In genomic region chr20:38652995-38653394, GRCh38 we compare ENCODE assay signal across 1 cellular context.
TF ChIP-seq lines count a peak whose summit lies in the region.

No MANE protein-coding gene starts in this region.

TF ChIP-seq in K562, 482 proteins besides CTCF, POLR2A, EP300 and RAD21:
- no peak for TF ChIP-seq ZHX1 (conservative IDR thresholded peaks at IDR 0.05; ENCODE audit: low read length)
- no peak for TF ChIP-seq MBD2 (IDR thresholded peaks at IDR 0.05; ENCODE audit: borderline replicate concordance, low read depth)
- TF ChIP-seq E2F4 (CRISPR knock-in tag; IDR thresholded peaks at IDR 0.05; ENCODE audit: low read depth) = no peak
- TF ChIP-seq TAL1 (IDR thresholded peaks at IDR 0.05) = no peak
- no peak for TF ChIP-seq FOXA3 (CRISPR knock-in tag; conservative IDR thresholded peaks at IDR 0.05 in 1 of 2, IDR thresholded peaks at IDR 0.05 in 1 of 2)
- TF ChIP-seq TFAP4 (CRISPR knock-in tag; IDR thresholded peaks at IDR 0.05; ENCODE audit: borderline replicate concordance) = no peak
- no peak for TF ChIP-seq ARID1B (IDR thresholded peaks at IDR 0.05)
- no peak for TF ChIP-seq ZNF780A (CRISPR knock-in tag; IDR thresholded peaks at IDR 0.05)
- no peak for TF ChIP-seq KDM1A (IDR thresholded peaks at IDR 0.05)
- no peak for TF ChIP-seq NFXL1 (CRISPR knock-in tag; IDR thresholded peaks at IDR 0.05)
- TF ChIP-seq RREB1 (CRISPR knock-in tag; IDR thresholded peaks at IDR 0.05) = no peak
- TF ChIP-seq RCOR1 (IDR thresholded peaks at IDR 0.05; ENCODE audit: borderline replicate concordance in 1 of 2, low read depth in 2 of 2, low read length in 2 of 2) = no peak
- TF ChIP-seq GTF2E2 (tag; IDR thresholded peaks at IDR 0.05) = no peak
- TF ChIP-seq ZNF79 (CRISPR knock-in tag; IDR thresholded peaks at IDR 0.05; ENCODE audit: low read depth) = no peak
- no peak for TF ChIP-seq CHD2 (IDR thresholded peaks at IDR 0.05; ENCODE audit: low read depth, low read length)
- TF ChIP-seq MXD1 (CRISPR knock-in tag; IDR thresholded peaks at IDR 0.05; ENCODE audit: borderline replicate concordance, poor library complexity, severe bottlenecking) = no peak
